8 cellular contexts compared by ENCODE assay signal in the genomic region with DNA sequence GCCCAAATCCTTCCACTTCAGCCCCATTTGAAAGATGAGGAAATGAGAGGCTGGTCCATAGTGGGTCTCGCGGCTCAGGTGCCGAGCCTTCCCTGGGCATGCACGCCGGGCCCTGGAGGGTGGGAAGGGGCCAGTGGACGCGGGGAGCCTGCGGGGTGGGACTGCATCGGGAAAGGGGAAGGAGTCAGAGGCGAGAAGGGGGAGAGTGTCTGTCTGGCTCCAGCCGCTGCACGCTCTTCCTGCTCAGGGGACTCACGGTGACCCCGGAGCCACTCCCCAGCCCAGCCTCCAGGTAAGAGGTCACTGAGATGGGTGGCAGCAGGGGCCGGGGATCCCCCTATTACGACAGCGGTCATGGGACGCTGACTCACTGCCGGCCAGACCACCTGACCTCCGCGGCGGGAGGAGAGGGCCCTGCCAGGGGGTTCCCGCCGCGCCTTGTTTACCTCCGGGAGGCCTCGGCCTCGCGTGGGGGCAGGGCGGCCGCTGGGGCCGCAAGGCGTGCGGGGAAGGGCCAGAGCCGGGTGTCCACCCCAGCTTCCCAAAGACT. TPM values are rescaled to one million over a fixed set of nuclear protein-coding genes. Genes with fewer than 3 reads are reported as not detected.
DNase-seq lines count a peak whose midpoint lies in the region; ATAC-seq and TF ChIP-seq lines count a peak whose summit lies in the region.

No MANE protein-coding gene starts in this region.

- H3K27ac ChIP-seq in IMR-90 (ENCODE audit: insufficient read depth, low read length) (peak overlapping the region; percentile 99), angular gyrus (ENCODE audit: low read depth, low read length) (peak overlapping the region; percentile 100), right atrium auricular region (peak overlapping the region; percentile 96 to 100), uterus (peak overlapping the region; percentile 98 to 99)

- peak overlapping the region; percentile 98 for H3K4ac ChIP-seq in IMR-90 (ENCODE audit: low read depth, low read length)

- peaks cover 4% of the 10 kb centered on the region; the same call in 1 of the 2 replicates for H3K36me3 ChIP-seq in ES-I3 (ENCODE audit: insufficient read depth, low read length)
- peaks cover 20% of the 10 kb centered on the region; the same call in 1 of the 2 replicates for H3K36me3 ChIP-seq in IMR-90 (ENCODE audit: control insufficient read depth, insufficient read depth, low read length)
- peaks cover 20% of the 10 kb centered on the region for H3K36me3 ChIP-seq in right atrium auricular region
- no peaks in the 10 kb centered on the region for H3K36me3 ChIP-seq in uterus

- H3K27me3 ChIP-seq in IMR-90 (ENCODE audit: control insufficient read depth, insufficient read depth, low read length), result no peaks in the 10 kb centered on the region
- no peaks in the 10 kb centered on the region for H3K27me3 ChIP-seq in right atrium auricular region
- H3K27me3 ChIP-seq in uterus, result no peaks in the 10 kb centered on the region

- H3K9ac ChIP-seq in ES-I3 (ENCODE audit: low read depth, low read length), result peak overlapping the region; percentile 76
- H3K9ac ChIP-seq in IMR-90 (ENCODE audit: low read depth, low read length), result peak overlapping the region; percentile 24; the same call in 1 of the 2 replicates

- no CpG with 5 or more reads among the region's 35 CpGs for WGBS in IMR-90 (ENCODE audit: extremely low coverage in 2 of 2, insufficient read length in 1 of 2), 2 experiments

- peak overlapping the region; percentile 94 for H2BK5ac ChIP-seq in IMR-90 (ENCODE audit: low read depth, low read length, poor library complexity, severe bottlenecking)

- in situ Hi-C loops in IMR-90 (cut with MboI; ENCODE audit: low sequenced_read_pairs), result no loop called here

- dilution Hi-C loops in IMR-90 (cut with HindIII; ENCODE audit: low sequenced_read_pairs, unreplicated experiment), result no loop called here

- peaks cover 32% of the 10 kb centered on the region for H4K20me1 ChIP-seq in IMR-90 (ENCODE audit: insufficient read depth, low read length)

- CTCF ChIA-PET in IMR-90 (lab: Yijun Ruan, JAX), result no interaction called here

- peak overlapping the region; percentile 98 for H2BK120ac ChIP-seq in IMR-90 (ENCODE audit: low read depth, low read length)

- peaks cover 29% of the 10 kb centered on the region for H3K9me1 ChIP-seq in IMR-90 (ENCODE audit: insufficient read depth, low read length)

- peaks cover 28% of the 10 kb centered on the region for H3K4me1 ChIP-seq in ES-I3 (ENCODE audit: insufficient read depth, low read length)
- peaks cover 33% of the 10 kb centered on the region for H3K4me1 ChIP-seq in IMR-90 (ENCODE audit: control insufficient read depth, insufficient read depth, low read length)
- peaks cover 0 to 60% of the 10 kb centered on the region in 2 donors for H3K4me1 ChIP-seq in right atrium auricular region
- H3K4me1 ChIP-seq in uterus, result peaks cover 5 to 13% of the 10 kb centered on the region in 2 donors

- BruUV-seq in IMR-90 (replicated peaks; lab: Mats Ljungman, UMichigan), result no TSS peak

- TF ChIP-seq POLR2A in IMR-90 (IDR thresholded peaks at IDR 0.05; ENCODE audit: low read depth, low read length) (no peak), uterus (IDR thresholded peaks at IDR 0.05) (peak; percentile 65 to 69)

- peak overlapping the region; percentile 89 to 93 for H4K8ac ChIP-seq in IMR-90 (ENCODE audit: low read depth in 2 of 2, low read length in 2 of 2)

- H2AK9ac ChIP-seq in IMR-90 (replicated peaks; ENCODE audit: low read depth, low read length, poor library complexity), result peak overlapping the region; percentile 96

- H3K23ac ChIP-seq in IMR-90 (ENCODE audit: low read depth, low read length), result peak overlapping the region; percentile 91; the same call in 1 of the 2 replicates

- no peak overlapping the region for H3K56ac ChIP-seq in IMR-90 (ENCODE audit: extremely low read depth, insufficient read depth, low read length)

- H2AFZ ChIP-seq in IMR-90 (replicated peaks; ENCODE audit: low read length, poor library complexity), result peak overlapping the region; percentile 89

- ATAC-seq in GM21619 (IDR thresholded peaks at IDR 0.05; ENCODE audit: unreplicated experiment), result peak; percentile 55
- ATAC-seq in IMR-90 (ENCODE audit: low read depth), result peak; percentile 54

- peak overlapping the region; percentile 84 for H3K18ac ChIP-seq in IMR-90 (ENCODE audit: low read depth, low read length)

- POLR2A ChIA-PET in IMR-90 (lab: Charles Lee; ENCODE audit: unreplicated experiment), result interaction anchor here (0.6 to 0.7 kb wide), 3 partner anchors 9 to 115 kb away, joined by 3 to 7 read pairs (median 4); no protein-coding TSS in a partner anchor

- peak overlapping the region; percentile 60 for H3K4me2 ChIP-seq in IMR-90 (ENCODE audit: low read depth, low read length)

- DNase-seq in IMR-90 (peak; percentile 95), T-helper 1 cell (peak; percentile 81 to 94 (median 90)), right atrium auricular region (ENCODE audit: low spot score) (peak; percentile 97), pulmonary artery endothelial cell (ENCODE audit: low read depth, low spot score) (peak; percentile 87), uterus (peak; percentile 96 to 97)

- peak overlapping the region; percentile 87; the same call in 1 of the 3 replicates for H2BK15ac ChIP-seq in IMR-90 (ENCODE audit: low read depth, low read length)

- TF ChIP-seq CTCF in IMR-90 (conservative IDR thresholded peaks at IDR 0.05; ENCODE audit: low read depth, low read length) (no peak), right atrium auricular region (IDR thresholded peaks at IDR 0.05) (no peak), uterus (IDR thresholded peaks at IDR 0.05) (no peak)

- H4K91ac ChIP-seq in IMR-90 (ENCODE audit: insufficient read depth, low read depth, low read length), result peak overlapping the region; percentile 95

- peak overlapping the region; percentile 96 for H2AK5ac ChIP-seq in IMR-90 (ENCODE audit: low read depth, low read length)

- intact Hi-C loops in IMR-90 (cut with micrococcal nuclease) (loop anchor here (1.0 kb wide), 1 partner anchor 87 kb away; a partner anchor contains a TSS), uterus (cut with DNase I; ENCODE audit: low total_unique reads) (no loop called here)

- H3K14ac ChIP-seq in IMR-90 (replicated peaks; ENCODE audit: low read depth, low read length), result peak overlapping the region; percentile 93

- peak overlapping the region; percentile 81 for H4K5ac ChIP-seq in IMR-90 (ENCODE audit: low read depth, low read length)

- H3K79me1 ChIP-seq in IMR-90 (ENCODE audit: low read depth in 1 of 2, low read length in 2 of 2), result peaks cover 4 to 41% of the 10 kb centered on the region in 2 experiments

- TF ChIP-seq RAD21 in IMR-90 (IDR thresholded peaks at IDR 0.05; ENCODE audit: low read length), result no peak

- H2BK20ac ChIP-seq in IMR-90 (ENCODE audit: low read depth, low read length), result peak overlapping the region; percentile 89

- no peak overlapping the region for H3K4me3 ChIP-seq in IMR-90 (ENCODE audit: insufficient read depth, low read depth, low read length)
- H3K4me3 ChIP-seq in right atrium auricular region, result peak overlapping the region; percentile 39 to 100
- H3K4me3 ChIP-seq in uterus, result peak overlapping the region; percentile 48 to 97

- no peaks in the 10 kb centered on the region for H3K9me3 ChIP-seq in ES-I3 (ENCODE audit: control insufficient read depth, insufficient read depth, low read length)
- H3K9me3 ChIP-seq in IMR-90 (ENCODE audit: control insufficient read depth, insufficient read depth, low read length), result no peaks in the 10 kb centered on the region
- H3K9me3 ChIP-seq in right atrium auricular region, result no peaks in the 10 kb centered on the region
- H3K9me3 ChIP-seq in uterus, result no peaks in the 10 kb centered on the region

TF ChIP-seq in IMR-90, 13 proteins besides CTCF, POLR2A, EP300 and RAD21 (continues in another document):
- TF ChIP-seq MAZ (IDR thresholded peaks at IDR 0.05; ENCODE audit: borderline replicate concordance, low read depth, low read length), result peak; percentile 70
- TF ChIP-seq, protein P1, sequence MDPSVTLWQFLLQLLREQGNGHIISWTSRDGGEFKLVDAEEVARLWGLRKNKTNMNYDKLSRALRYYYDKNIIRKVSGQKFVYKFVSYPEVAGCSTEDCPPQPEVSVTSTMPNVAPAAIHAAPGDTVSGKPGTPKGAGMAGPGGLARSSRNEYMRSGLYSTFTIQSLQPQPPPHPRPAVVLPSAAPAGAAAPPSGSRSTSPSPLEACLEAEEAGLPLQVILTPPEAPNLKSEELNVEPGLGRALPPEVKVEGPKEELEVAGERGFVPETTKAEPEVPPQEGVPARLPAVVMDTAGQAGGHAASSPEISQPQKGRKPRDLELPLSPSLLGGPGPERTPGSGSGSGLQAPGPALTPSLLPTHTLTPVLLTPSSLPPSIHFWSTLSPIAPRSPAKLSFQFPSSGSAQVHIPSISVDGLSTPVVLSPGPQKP (IDR thresholded peaks at IDR 0.05; ENCODE audit: borderline replicate concordance, low read depth, low read length), result no peak

RNA-seq across cellular contexts. Expression of a gene that starts 1.9 kb away (rescaled TPM):
- 168 and 184 TPM in 2 replicates for total RNA-seq in IMR-90 (2012; rRNA removed)
- 152 and 201 TPM in 2 replicates for polyA plus RNA-seq in IMR-90 (2012; rRNA removed)
- polyA plus RNA-seq in IMR-90 (2012; cell fraction: cytosol; rRNA removed), result 153 and 219 TPM in 2 replicates
- 377 and 407 TPM in 2 replicates for polyA plus RNA-seq in IMR-90 (2012; cell fraction: nucleus; rRNA removed; ENCODE audit: low replicate concordance)
- total RNA-seq in right atrium auricular region, result 100 to 1,000 TPM; 379 to 436 TPM
- 447 and 758 TPM in 2 replicates for total RNA-seq in pulmonary artery endothelial cell
- total RNA-seq in uterus, result 100 to 1,000 TPM in 3 of 4 donors, 10 to 100 TPM in 1; 94.7 to 874 (median 439) TPM

RNA-seq across cellular contexts. Expression of a gene that starts 12.2 kb away (rescaled TPM):
- total RNA-seq in IMR-90 (2012; rRNA removed) (53.9 and 73.7 TPM in 2 replicates), right atrium auricular region (10 to 100 TPM; 71.7 to 77.1 TPM), pulmonary artery endothelial cell (138 and 185 TPM in 2 replicates), uterus (10 to 100 TPM; 31.8 to 87.4 (median 66.4) TPM)
- 155 and 164 TPM in 2 replicates for polyA plus RNA-seq in IMR-90 (2012; rRNA removed)
- 148 and 266 TPM in 2 replicates for polyA plus RNA-seq in IMR-90 (2012; cell fraction: cytosol; rRNA removed)
- 388 and 999 TPM in 2 replicates for polyA plus RNA-seq in IMR-90 (2012; cell fraction: nucleus; rRNA removed; ENCODE audit: low replicate concordance)

RNA-seq across cellular contexts. Expression of a gene that starts 25.0 kb away (rescaled TPM):
- total RNA-seq in IMR-90 (2012; rRNA removed) (not detected in 2 replicates), right atrium auricular region (10 to 100 TPM in 1 of 2 donors, 1 to 10 TPM in 1; 9.0 to 11.1 TPM), pulmonary artery endothelial cell (0.46 and 0.66 TPM in 2 replicates), uterus (10 to 100 TPM in 2 of 4 donors, 1 to 10 TPM in 1, not detected in 1; 4.1 to 22.9 (median 13.6) TPM)
- 0.72 and 1.9 TPM in 2 replicates for polyA plus RNA-seq in IMR-90 (2012; rRNA removed)
- 1.3 and 3.2 TPM in 2 replicates for polyA plus RNA-seq in IMR-90 (2012; cell fraction: cytosol; rRNA removed)
- polyA plus RNA-seq in IMR-90 (2012; cell fraction: nucleus; rRNA removed; ENCODE audit: low replicate concordance), result 2.3 and 12.6 TPM in 2 replicates

RNA-seq across cellular contexts. Expression of a gene that starts 39.8 kb away (rescaled TPM):
- total RNA-seq in IMR-90 (2012; rRNA removed), result 6.6 and 7.2 TPM in 2 replicates
- polyA plus RNA-seq in IMR-90 (2012; rRNA removed), result 20.3 and 24.7 TPM in 2 replicates
- polyA plus RNA-seq in IMR-90 (2012; cell fraction: cytosol; rRNA removed), result 9.9 and 11.2 TPM in 2 replicates
- 140 and 168 TPM in 2 replicates for polyA plus RNA-seq in IMR-90 (2012; cell fraction: nucleus; rRNA removed; ENCODE audit: low replicate concordance)
- 10 to 100 TPM; 12.5 to 20.3 TPM for total RNA-seq in right atrium auricular region
- 8.9 and 13.8 TPM in 2 replicates for total RNA-seq in pulmonary artery endothelial cell
- total RNA-seq in uterus, result 100 to 1,000 TPM in 1 of 4 donors, 10 to 100 TPM in 3; 16.8 to 138 (median 61.6) TPM
